In genomic region chr12:12846780-12847179, GRCh38 we compare ENCODE assay signal across 2 cellular contexts. TPM values are rescaled to one million over a fixed set of nuclear protein-coding genes. Genes with fewer than 3 reads are reported as not detected.
"Had no signal": no experiment of that assay in that cellular context is flagged by ENCODE, and none has a peak within 500 bp of the region (broad histone marks: within the 10 kb centered on the region; RNA-seq: fewer than 3 reads in every experiment).

No MANE protein-coding gene starts in this region.

RNA-seq across cellular contexts. Expression of gene GPRC5A, which starts 44.6 kb away (rescaled TPM):
- total RNA-seq: natural killer cell treated with Interleukin-12 subunit alpha and Interleukin-12 subunit beta and Interleukin-15 and Interleukin-18, amount 100 ng/mL, for 72 hours; neural crest cell had no signal
